25 cellular contexts compared by ENCODE assay signal in genomic region chr4:123529278-123529568, GRCh38.
"Had no signal": no experiment of that assay in that cellular context is flagged by ENCODE, and none has a peak within 500 bp of the region (broad histone marks: within the 10 kb centered on the region; RNA-seq: fewer than 3 reads in every experiment).

No MANE protein-coding gene starts in this region.

- H3K27ac ChIP-seq: esophagus muscularis mucosa, foreskin keratinocyte, gastroesophageal sphincter, heart left ventricle, left lung, prostate gland, skin epidermis, spleen, testis, tibial artery had no signal

- FAIRE-seq: colon had no signal

- H3K9me3 ChIP-seq: esophagus muscularis mucosa, gastroesophageal sphincter, left lung, prostate gland, testis, tibial artery had no signal

- H3K36me3 ChIP-seq: esophagus muscularis mucosa, gastroesophageal sphincter, heart left ventricle, left lung, prostate gland, spleen, tibial artery had no signal

- H3K27me3 ChIP-seq: esophagus muscularis mucosa, foreskin keratinocyte, gastroesophageal sphincter, heart left ventricle, left lung, spleen, testis, tibial artery had no signal

- H3K4me3 ChIP-seq: esophagus muscularis mucosa, gastroesophageal sphincter, heart left ventricle, left lung, prostate gland, skin epidermis, spleen, testis, tibial artery had no signal

- ATAC-seq: gastroesophageal sphincter; heart left ventricle; left lung; naive thymus-derived CD8-positive, alpha-beta T cell; right cardiac atrium; stimulated activated memory B cell treated with anti-CD40 and anti-IgM and Interleukin-4, amounts not matched to agents 10 μg/mL and 1 μg/mL and 100 μg/mL, for 72 hours; stimulated activated naive CD8-positive, alpha-beta T cell treated with anti-CD3 and anti-CD28 coated beads, Interleukin-15, Interleukin-2, amounts not matched to agents 100 U/mL and 50 U/mL, for 24 hours had no signal

- H3K4me1 ChIP-seq: esophagus muscularis mucosa, gastroesophageal sphincter, heart left ventricle, left lung, prostate gland, spleen, testis, tibial artery had no signal

- DNase-seq: effector CD8-positive, alpha-beta T cell; endodermal cell; heart left ventricle; hippocampal formation; islet precursor cell; left lung; mesendoderm; midbrain; naive thymus-derived CD8-positive, alpha-beta T cell; nephron progenitor cell; nucleus accumbens; right cardiac atrium; spleen; stimulated activated CD4-positive, alpha-beta T cell treated with anti-CD3 and anti-CD28 coated beads, Interleukin-4, amount 100 ng/mL, for 4 hours; stimulated activated naive CD8-positive, alpha-beta T cell treated with anti-CD3 and anti-CD28 coated beads, Interleukin-15, Interleukin-2, amounts not matched to agents 100 U/mL and 50 U/mL, for 24 hours; substantia nigra; testis; tibial artery had no signal
